In genomic region chr9:127568971-127569818, GRCh38 we compare ENCODE assay signal across 8 cellular contexts. TPM values are rescaled to one million over a fixed set of nuclear protein-coding genes. Genes with fewer than 3 reads are reported as not detected.
DNase-seq lines count a peak whose midpoint lies in the region; ATAC-seq, FAIRE-seq and TF ChIP-seq lines count a peak whose summit lies in the region.

No MANE protein-coding gene starts in this region.

- peaks cover 0 to 8% of the 10 kb centered on the region in 2 donors for H3K36me3 ChIP-seq in gastroesophageal sphincter

- peak overlapping the region; percentile 84 to 98 for H3K4me3 ChIP-seq in gastroesophageal sphincter

- H3K27me3 ChIP-seq in gastroesophageal sphincter: no peaks in the 10 kb centered on the region

- no peak for TF ChIP-seq EP300 in gastroesophageal sphincter (IDR thresholded peaks at IDR 0.05)

- H3K27me3 Mint-ChIP-seq in activated naive CD4-positive, alpha-beta T cell treated with anti-CD3 and anti-CD28 coated beads, Interleukin-2, amount 10 ng/mL, durations not matched to agents 7 days and 5 days: peaks cover 3% of the 10 kb centered on the region

- no peak for FAIRE-seq in GM18507 (lab: Jason Lieb, UNC)

- no peaks in the 10 kb centered on the region for H3K9me3 ChIP-seq in gastroesophageal sphincter

- peak; percentile 17 to 34 for TF ChIP-seq POLR2A in gastroesophageal sphincter (IDR thresholded peaks at IDR 0.05)

- WGBS in gastroesophageal sphincter (ENCODE audit: low coverage in 1 of 2), 2 donors: no CpG with 5 or more reads among the region's 76 CpGs

- H3K27ac ChIP-seq in gastroesophageal sphincter: peak overlapping the region; percentile 92 to 98 (median 96)
- peak overlapping the region; percentile 58 for H3K27ac ChIP-seq in temporal lobe (ENCODE audit: low read depth, low read length)

- DNase-seq in GM18507 (ENCODE audit: extremely low spot score, insufficient read length, low read depth) (peak; percentile 91), LHCN-M2 (ENCODE audit: low read depth) (peak; percentile 86), occipital lobe (lab: John Stamatoyannopoulos, UW) (peak; percentile 50)
- peak; percentile 86 for DNase-seq in activated naive CD4-positive, alpha-beta T cell treated with anti-CD3 and anti-CD28 coated beads, Interleukin-2, amount 10 ng/mL, durations not matched to agents 7 days and 5 days

- H3K9me3 Mint-ChIP-seq in activated naive CD4-positive, alpha-beta T cell treated with anti-CD3 and anti-CD28 coated beads, Interleukin-2, amount 10 ng/mL, durations not matched to agents 7 days and 5 days: no peaks in the 10 kb centered on the region

- H3K4me1 Mint-ChIP-seq in activated naive CD4-positive, alpha-beta T cell treated with anti-CD3 and anti-CD28 coated beads, Interleukin-2, amount 10 ng/mL, durations not matched to agents 7 days and 5 days: peaks cover 72% of the 10 kb centered on the region

- H3K27ac Mint-ChIP-seq in activated naive CD4-positive, alpha-beta T cell treated with anti-CD3 and anti-CD28 coated beads, Interleukin-2, amount 10 ng/mL, durations not matched to agents 7 days and 5 days: peak overlapping the region; percentile 97

- H3K4me1 ChIP-seq in gastroesophageal sphincter: peaks cover 0 to 71% (median 40%) of the 10 kb centered on the region in 3 donors

- H3K4me3 Mint-ChIP-seq in activated naive CD4-positive, alpha-beta T cell treated with anti-CD3 and anti-CD28 coated beads, Interleukin-2, amount 10 ng/mL, durations not matched to agents 7 days and 5 days: peak overlapping the region; percentile 87

- ATAC-seq in SK-N-SH treated with all-trans-retinoic acid at 6 μM for 48 hours (peak; percentile 68), gastroesophageal sphincter (peak; percentile 83), GM21717 (IDR thresholded peaks at IDR 0.05; ENCODE audit: unreplicated experiment) (no peak)

- H3K36me3 Mint-ChIP-seq in activated naive CD4-positive, alpha-beta T cell treated with anti-CD3 and anti-CD28 coated beads, Interleukin-2, amount 10 ng/mL, durations not matched to agents 7 days and 5 days: peaks cover 20% of the 10 kb centered on the region

- CTCF ChIA-PET in activated naive CD4-positive, alpha-beta T cell treated with anti-CD3 and anti-CD28 coated beads, Interleukin-2, amount 10 ng/mL, durations not matched to agents 7 days and 5 days (lab: Charles Lee): interaction anchor here (0.7 to 1.9 kb wide), 6 partner anchors 10 to 166 kb away, joined by 3 to 7 read pairs (median 5); partner anchors contain the start of gene TOR2A

- no peak for TF ChIP-seq CTCF in gastroesophageal sphincter (IDR thresholded peaks at IDR 0.05)

TF ChIP-seq in SK-N-SH treated with all-trans-retinoic acid at 6 μM for 48 hours, 23 proteins besides CTCF, POLR2A, EP300 and RAD21:
- TF ChIP-seq OSR1 (CRISPR knock-in tag; IDR thresholded peaks at IDR 0.05) (no peak), TCF4 (CRISPR knock-in tag; IDR thresholded peaks at IDR 0.05; ENCODE audit: borderline replicate concordance) (no peak), ESRRG (CRISPR knock-in tag; IDR thresholded peaks at IDR 0.05) (no peak), BACH2 (CRISPR knock-in tag; IDR thresholded peaks at IDR 0.05; ENCODE audit: borderline replicate concordance) (no peak), ISL1 (CRISPR knock-in tag; IDR thresholded peaks at IDR 0.05) (no peak), ZC3H10 (CRISPR knock-in tag; IDR thresholded peaks at IDR 0.05) (no peak), ARNTL (CRISPR knock-in tag; IDR thresholded peaks at IDR 0.05; ENCODE audit: borderline replicate concordance, low read depth) (no peak), SNAI2 (CRISPR knock-in tag; IDR thresholded peaks at IDR 0.05) (no peak)
- TF ChIP-seq, protein P1, sequence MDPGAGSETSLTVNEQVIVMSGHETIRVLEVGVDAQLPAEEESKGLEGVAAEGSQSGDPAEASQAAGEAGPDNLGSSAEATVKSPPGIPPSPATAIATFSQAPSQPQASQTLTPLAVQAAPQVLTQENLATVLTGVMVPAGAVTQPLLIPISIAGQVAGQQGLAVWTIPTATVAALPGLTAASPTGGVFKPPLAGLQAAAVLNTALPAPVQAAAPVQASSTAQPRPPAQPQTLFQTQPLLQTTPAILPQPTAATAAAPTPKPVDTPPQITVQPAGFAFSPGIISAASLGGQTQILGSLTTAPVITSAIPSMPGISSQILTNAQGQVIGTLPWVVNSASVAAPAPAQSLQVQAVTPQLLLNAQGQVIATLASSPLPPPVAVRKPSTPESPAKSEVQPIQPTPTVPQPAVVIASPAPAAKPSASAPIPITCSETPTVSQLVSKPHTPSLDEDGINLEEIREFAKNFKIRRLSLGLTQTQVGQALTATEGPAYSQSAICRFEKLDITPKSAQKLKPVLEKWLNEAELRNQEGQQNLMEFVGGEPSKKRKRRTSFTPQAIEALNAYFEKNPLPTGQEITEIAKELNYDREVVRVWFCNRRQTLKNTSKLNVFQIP (CRISPR knock-in tag; IDR thresholded peaks at IDR 0.05; ENCODE audit: borderline replicate concordance, low read depth): no peak

RNA-seq across cellular contexts. Expression of gene STXBP1, which starts 42.9 kb away (rescaled TPM):
- total RNA-seq in LHCN-M2 (2014; rRNA removed): 40.4 and 98.0 TPM in 2 replicates
- polyA plus RNA-seq in LHCN-M2 (2012): 33.2 TPM
- total RNA-seq in gastroesophageal sphincter: 10 to 100 TPM; 25.7 to 47.0 (median 33.1) TPM
- 78.5 TPM for total RNA-seq in occipital lobe
- total RNA-seq in temporal lobe: 93.9 TPM
